16 cellular contexts compared by ENCODE assay signal in genomic region chr5:59609501-59610265, GRCh38.
DNase-seq lines count a peak whose midpoint lies in the region; ATAC-seq, FAIRE-seq and TF ChIP-seq lines count a peak whose summit lies in the region.
"Had no signal": no experiment of that assay in that cellular context is flagged by ENCODE, and none has a peak within 500 bp of the region (broad histone marks: within the 10 kb centered on the region; RNA-seq: fewer than 3 reads in every experiment).

No MANE protein-coding gene starts in this region.

- ATAC-seq in GM21717 (IDR thresholded peaks at IDR 0.05; ENCODE audit: unreplicated experiment) (peak; percentile 63), HG03135 (IDR thresholded peaks at IDR 0.05; ENCODE audit: unreplicated experiment) (no peak)
- ATAC-seq: heart left ventricle had no signal

- 53 to 55% (median 54%) methylated on average over 4 of the region's 4 CpGs for WGBS in small intestine, 3 donors

- H3K4me3 Mint-ChIP-seq in activated T-cell treated with anti-CD3 and anti-CD28 coated beads, Interleukin-2, amount 50 U/mL, for 24 hours: no peak overlapping the region
- H3K4me3 Mint-ChIP-seq: mesothelial cell of epicardium had no signal

- no peak for FAIRE-seq in small intestine (lab: Jason Lieb, UNC)
- FAIRE-seq in GM12891 (lab: Jason Lieb, UNC): no peak
- FAIRE-seq: kidney had no signal

- H3K27ac Mint-ChIP-seq in activated T-cell treated with anti-CD3 and anti-CD28 coated beads, Interleukin-2, amount 50 U/mL, for 24 hours: peak overlapping the region; percentile 48
- H3K27ac Mint-ChIP-seq: mesothelial cell of epicardium had no signal

- H3K27me3 ChIP-seq in small intestine (ENCODE audit: control insufficient read depth in 2 of 2, insufficient read depth in 2 of 2, low read length in 2 of 2): no peaks in the 10 kb centered on the region
- H3K27me3 ChIP-seq: esophagus squamous epithelium, upper lobe of left lung had no signal

- no peak for TF ChIP-seq POLR2A in GM12891 (IDR thresholded peaks at IDR 0.05; ENCODE audit: low read depth, low read length)

- H3K9me3 Mint-ChIP-seq in activated T-cell treated with anti-CD3 and anti-CD28 coated beads, Interleukin-2, amount 50 U/mL, for 24 hours: no peaks in the 10 kb centered on the region

- H3K27me3 Mint-ChIP-seq in activated T-cell treated with anti-CD3 and anti-CD28 coated beads, Interleukin-2, amount 50 U/mL, for 24 hours: peaks cover 18% of the 10 kb centered on the region

- DNase-seq in activated T-cell treated with anti-CD3 and anti-CD28 coated beads, Interleukin-2, amount 50 U/mL, for 24 hours: no peak
- no peak for DNase-seq in activated T-cell treated with anti-CD3 and anti-CD28 coated beads, Interleukin-2, amount 50 U/mL, for 1 hour
- DNase-seq in RPMI7951 (ENCODE audit: low read depth): peak; percentile 43
- peak; percentile 26 for DNase-seq in small intestine
- DNase-seq in GM12891 (ENCODE audit: insufficient read length, low spot score): no peak
- DNase-seq in NCI-H146 treated with DMSO at 0.1 percent for 48 hours (lab: John Stamatoyannopoulos, UW; ENCODE audit: unreplicated experiment): no peak
- DNase-seq: esophagus squamous epithelium, heart left ventricle, kidney, NCI-H1092, upper lobe of left lung had no signal

- peaks cover 0 to 2% of the 10 kb centered on the region in 2 donors for H3K4me1 ChIP-seq in small intestine (ENCODE audit: control insufficient read depth in 2 of 2, insufficient read depth in 1 of 2, low read depth in 1 of 2, low read length in 1 of 2)
- H3K4me1 ChIP-seq: heart left ventricle, upper lobe of left lung had no signal

- H3K36me3 ChIP-seq in small intestine (ENCODE audit: control insufficient read depth in 2 of 2, insufficient read depth in 2 of 2, low read length in 2 of 2): no peaks in the 10 kb centered on the region
- H3K36me3 ChIP-seq: esophagus squamous epithelium, heart left ventricle, upper lobe of left lung had no signal

- no peaks in the 10 kb centered on the region for H3K9me3 ChIP-seq in small intestine (ENCODE audit: control insufficient read depth, low read depth)
- H3K9me3 ChIP-seq: esophagus squamous epithelium, heart left ventricle, upper lobe of left lung had no signal

- H3K4me1 Mint-ChIP-seq in activated T-cell treated with anti-CD3 and anti-CD28 coated beads, Interleukin-2, amount 50 U/mL, for 24 hours (ENCODE audit: low read depth): peaks cover 17% of the 10 kb centered on the region

- H3K4me3 ChIP-seq in small intestine (ENCODE audit: low read depth in 1 of 2, low read length in 2 of 2): no peak overlapping the region
- H3K4me3 ChIP-seq: esophagus squamous epithelium, GM23248, heart left ventricle, SK-N-MC, upper lobe of left lung had no signal

- H3K27ac ChIP-seq in small intestine (ENCODE audit: low read depth in 1 of 2, low read length in 1 of 2): no peak overlapping the region
- H3K27ac ChIP-seq: esophagus squamous epithelium, GM23248, heart left ventricle, SK-N-MC, upper lobe of left lung had no signal

- no peaks in the 10 kb centered on the region for H3K36me3 Mint-ChIP-seq in activated T-cell treated with anti-CD3 and anti-CD28 coated beads, Interleukin-2, amount 50 U/mL, for 24 hours (ENCODE audit: low read depth)

TF ChIP-seq in GM12891, 5 proteins besides CTCF, POLR2A, EP300 and RAD21:
- TF ChIP-seq PAX5 (IDR thresholded peaks at IDR 0.05; ENCODE audit: insufficient read depth, low read length, severe bottlenecking) (no peak), POLR2AphosphoS5 (IDR thresholded peaks at IDR 0.05; ENCODE audit: low read depth, low read length) (no peak), SPI1 (IDR thresholded peaks at IDR 0.05; ENCODE audit: low read depth, low read length) (no peak), POU2F2 (IDR thresholded peaks at IDR 0.05; ENCODE audit: low read depth, low read length) (no peak), TAF1 (IDR thresholded peaks at IDR 0.05; ENCODE audit: low read depth, low read length) (no peak)

Comparison
In these comparisons a context has a peak if more than half of its experiments do, and no peak if none do; other contexts are left out.
1. DNase-seq: peak in RPMI7951 (single experiment) and small intestine (single experiment); none in activated T-cell treated with anti-CD3 and anti-CD28 coated beads, Interleukin-2, amount 50 U/mL, for 24 hours (single experiment), activated T-cell treated with anti-CD3 and anti-CD28 coated beads, Interleukin-2, amount 50 U/mL, for 1 hour (single experiment), GM12891 (single experiment) and NCI-H146 treated with DMSO at 0.1 percent for 48 hours (single experiment).